Comparison of ENCODE assay signal across 1 cellular context in the genomic region with DNA sequence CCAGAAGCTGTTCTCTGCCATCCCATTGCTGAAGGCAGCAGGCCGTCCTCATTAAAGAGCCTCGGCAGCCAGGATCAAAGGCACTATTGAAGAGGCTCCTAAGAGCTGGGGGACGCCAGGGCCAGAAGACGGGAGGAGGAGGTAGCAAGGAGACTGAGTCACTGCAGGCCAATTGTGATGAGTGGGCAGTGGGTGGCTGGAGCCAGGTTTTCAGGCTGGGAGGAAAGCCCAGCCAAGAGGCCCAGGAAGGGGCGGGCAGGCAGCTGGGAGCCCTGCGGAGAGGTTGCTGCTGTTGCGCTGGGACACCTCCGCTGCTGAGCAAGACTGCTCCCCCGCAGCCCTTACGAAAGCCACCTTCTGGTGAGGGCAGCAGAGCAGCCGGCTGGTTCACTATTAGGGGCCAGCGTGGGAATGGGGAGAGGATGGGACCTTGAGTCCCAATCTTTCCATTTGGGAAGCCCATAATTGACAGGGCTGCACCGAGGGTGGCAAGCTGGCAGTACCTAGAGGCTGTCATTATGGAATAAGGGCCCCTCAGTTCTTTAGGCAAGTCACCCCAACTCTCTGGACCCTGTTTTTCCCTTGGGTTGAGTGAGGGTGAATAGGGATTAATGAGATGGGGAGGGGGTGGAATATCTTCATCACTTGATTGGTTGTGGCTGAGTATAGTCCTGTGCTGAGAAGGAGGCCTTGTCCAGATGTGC.
TF ChIP-seq lines count a peak whose summit lies in the region.

No MANE protein-coding gene starts in this region.

TF ChIP-seq in K562, 482 proteins besides CTCF, POLR2A, EP300 and RAD21 (continued from another document):
- TF ChIP-seq, protein P1, sequence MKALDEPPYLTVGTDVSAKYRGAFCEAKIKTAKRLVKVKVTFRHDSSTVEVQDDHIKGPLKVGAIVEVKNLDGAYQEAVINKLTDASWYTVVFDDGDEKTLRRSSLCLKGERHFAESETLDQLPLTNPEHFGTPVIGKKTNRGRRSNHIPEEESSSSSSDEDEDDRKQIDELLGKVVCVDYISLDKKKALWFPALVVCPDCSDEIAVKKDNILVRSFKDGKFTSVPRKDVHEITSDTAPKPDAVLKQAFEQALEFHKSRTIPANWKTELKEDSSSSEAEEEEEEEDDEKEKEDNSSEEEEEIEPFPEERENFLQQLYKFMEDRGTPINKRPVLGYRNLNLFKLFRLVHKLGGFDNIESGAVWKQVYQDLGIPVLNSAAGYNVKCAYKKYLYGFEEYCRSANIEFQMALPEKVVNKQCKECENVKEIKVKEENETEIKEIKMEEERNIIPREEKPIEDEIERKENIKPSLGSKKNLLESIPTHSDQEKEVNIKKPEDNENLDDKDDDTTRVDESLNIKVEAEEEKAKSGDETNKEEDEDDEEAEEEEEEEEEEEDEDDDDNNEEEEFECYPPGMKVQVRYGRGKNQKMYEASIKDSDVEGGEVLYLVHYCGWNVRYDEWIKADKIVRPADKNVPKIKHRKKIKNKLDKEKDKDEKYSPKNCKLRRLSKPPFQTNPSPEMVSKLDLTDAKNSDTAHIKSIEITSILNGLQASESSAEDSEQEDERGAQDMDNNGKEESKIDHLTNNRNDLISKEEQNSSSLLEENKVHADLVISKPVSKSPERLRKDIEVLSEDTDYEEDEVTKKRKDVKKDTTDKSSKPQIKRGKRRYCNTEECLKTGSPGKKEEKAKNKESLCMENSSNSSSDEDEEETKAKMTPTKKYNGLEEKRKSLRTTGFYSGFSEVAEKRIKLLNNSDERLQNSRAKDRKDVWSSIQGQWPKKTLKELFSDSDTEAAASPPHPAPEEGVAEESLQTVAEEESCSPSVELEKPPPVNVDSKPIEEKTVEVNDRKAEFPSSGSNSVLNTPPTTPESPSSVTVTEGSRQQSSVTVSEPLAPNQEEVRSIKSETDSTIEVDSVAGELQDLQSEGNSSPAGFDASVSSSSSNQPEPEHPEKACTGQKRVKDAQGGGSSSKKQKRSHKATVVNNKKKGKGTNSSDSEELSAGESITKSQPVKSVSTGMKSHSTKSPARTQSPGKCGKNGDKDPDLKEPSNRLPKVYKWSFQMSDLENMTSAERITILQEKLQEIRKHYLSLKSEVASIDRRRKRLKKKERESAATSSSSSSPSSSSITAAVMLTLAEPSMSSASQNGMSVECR (CRISPR knock-in tag; IDR thresholded peaks at IDR 0.05) = no peak
- TF ChIP-seq, protein P2, sequence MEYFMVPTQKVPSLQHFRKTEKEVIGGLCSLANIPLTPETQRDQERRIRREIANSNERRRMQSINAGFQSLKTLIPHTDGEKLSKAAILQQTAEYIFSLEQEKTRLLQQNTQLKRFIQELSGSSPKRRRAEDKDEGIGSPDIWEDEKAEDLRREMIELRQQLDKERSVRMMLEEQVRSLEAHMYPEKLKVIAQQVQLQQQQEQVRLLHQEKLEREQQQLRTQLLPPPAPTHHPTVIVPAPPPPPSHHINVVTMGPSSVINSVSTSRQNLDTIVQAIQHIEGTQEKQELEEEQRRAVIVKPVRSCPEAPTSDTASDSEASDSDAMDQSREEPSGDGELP (CRISPR knock-in tag; IDR thresholded peaks at IDR 0.05; ENCODE audit: borderline replicate concordance) = 0 out of 2 replicates have a peak, but pooled peaks have one; percentile 30
- TF ChIP-seq POLR2G (IDR thresholded peaks at IDR 0.05; ENCODE audit: low read depth, low read length) (0 out of 2 replicates have a peak, but pooled peaks have one; percentile 16), HNRNPLL (IDR thresholded peaks at IDR 0.05; ENCODE audit: low read depth, low read length, poor library complexity, severe bottlenecking) (peak; percentile 25), ATF1 (CRISPR knock-in tag; IDR thresholded peaks at IDR 0.05) (no peak), ATF1 (tag; IDR thresholded peaks at IDR 0.05) (no peak), ZBTB1 (CRISPR knock-in tag; IDR thresholded peaks at IDR 0.05; ENCODE audit: borderline replicate concordance, low read depth) (0 out of 2 replicates have a peak, but pooled peaks have one; percentile 49), SMAD2 (IDR thresholded peaks at IDR 0.05; ENCODE audit: low read depth, low read length) (no peak), ZNF766 (CRISPR knock-in tag; conservative IDR thresholded peaks at IDR 0.05) (peak; percentile 70; the same call in 1 of the 2 replicates), NRF1 (conservative IDR thresholded peaks at IDR 0.05 in 1 of 2, IDR thresholded peaks at IDR 0.05 in 1 of 2) (peak; percentile 33 to 50; a peak in 3 of 4 replicates), BRF1 (IDR thresholded peaks at IDR 0.05; ENCODE audit: borderline replicate concordance, extremely low read depth, insufficient read length) (no peak)
- TF ChIP-seq, protein P3, sequence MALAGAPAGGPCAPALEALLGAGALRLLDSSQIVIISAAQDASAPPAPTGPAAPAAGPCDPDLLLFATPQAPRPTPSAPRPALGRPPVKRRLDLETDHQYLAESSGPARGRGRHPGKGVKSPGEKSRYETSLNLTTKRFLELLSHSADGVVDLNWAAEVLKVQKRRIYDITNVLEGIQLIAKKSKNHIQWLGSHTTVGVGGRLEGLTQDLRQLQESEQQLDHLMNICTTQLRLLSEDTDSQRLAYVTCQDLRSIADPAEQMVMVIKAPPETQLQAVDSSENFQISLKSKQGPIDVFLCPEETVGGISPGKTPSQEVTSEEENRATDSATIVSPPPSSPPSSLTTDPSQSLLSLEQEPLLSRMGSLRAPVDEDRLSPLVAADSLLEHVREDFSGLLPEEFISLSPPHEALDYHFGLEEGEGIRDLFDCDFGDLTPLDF (CRISPR knock-in tag; IDR thresholded peaks at IDR 0.05) = no peak
- TF ChIP-seq, protein P4, sequence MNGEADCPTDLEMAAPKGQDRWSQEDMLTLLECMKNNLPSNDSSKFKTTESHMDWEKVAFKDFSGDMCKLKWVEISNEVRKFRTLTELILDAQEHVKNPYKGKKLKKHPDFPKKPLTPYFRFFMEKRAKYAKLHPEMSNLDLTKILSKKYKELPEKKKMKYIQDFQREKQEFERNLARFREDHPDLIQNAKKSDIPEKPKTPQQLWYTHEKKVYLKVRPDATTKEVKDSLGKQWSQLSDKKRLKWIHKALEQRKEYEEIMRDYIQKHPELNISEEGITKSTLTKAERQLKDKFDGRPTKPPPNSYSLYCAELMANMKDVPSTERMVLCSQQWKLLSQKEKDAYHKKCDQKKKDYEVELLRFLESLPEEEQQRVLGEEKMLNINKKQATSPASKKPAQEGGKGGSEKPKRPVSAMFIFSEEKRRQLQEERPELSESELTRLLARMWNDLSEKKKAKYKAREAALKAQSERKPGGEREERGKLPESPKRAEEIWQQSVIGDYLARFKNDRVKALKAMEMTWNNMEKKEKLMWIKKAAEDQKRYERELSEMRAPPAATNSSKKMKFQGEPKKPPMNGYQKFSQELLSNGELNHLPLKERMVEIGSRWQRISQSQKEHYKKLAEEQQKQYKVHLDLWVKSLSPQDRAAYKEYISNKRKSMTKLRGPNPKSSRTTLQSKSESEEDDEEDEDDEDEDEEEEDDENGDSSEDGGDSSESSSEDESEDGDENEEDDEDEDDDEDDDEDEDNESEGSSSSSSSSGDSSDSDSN (IDR thresholded peaks at IDR 0.05; ENCODE audit: borderline replicate concordance in 1 of 2, low read depth in 2 of 2, low read length in 2 of 2) = peak in 1 of 2 experiments; percentile 34; a peak in 1 of 4 replicates
- TF ChIP-seq, protein P5, sequence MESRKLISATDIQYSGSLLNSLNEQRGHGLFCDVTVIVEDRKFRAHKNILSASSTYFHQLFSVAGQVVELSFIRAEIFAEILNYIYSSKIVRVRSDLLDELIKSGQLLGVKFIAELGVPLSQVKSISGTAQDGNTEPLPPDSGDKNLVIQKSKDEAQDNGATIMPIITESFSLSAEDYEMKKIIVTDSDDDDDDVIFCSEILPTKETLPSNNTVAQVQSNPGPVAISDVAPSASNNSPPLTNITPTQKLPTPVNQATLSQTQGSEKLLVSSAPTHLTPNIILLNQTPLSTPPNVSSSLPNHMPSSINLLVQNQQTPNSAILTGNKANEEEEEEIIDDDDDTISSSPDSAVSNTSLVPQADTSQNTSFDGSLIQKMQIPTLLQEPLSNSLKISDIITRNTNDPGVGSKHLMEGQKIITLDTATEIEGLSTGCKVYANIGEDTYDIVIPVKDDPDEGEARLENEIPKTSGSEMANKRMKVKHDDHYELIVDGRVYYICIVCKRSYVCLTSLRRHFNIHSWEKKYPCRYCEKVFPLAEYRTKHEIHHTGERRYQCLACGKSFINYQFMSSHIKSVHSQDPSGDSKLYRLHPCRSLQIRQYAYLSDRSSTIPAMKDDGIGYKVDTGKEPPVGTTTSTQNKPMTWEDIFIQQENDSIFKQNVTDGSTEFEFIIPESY (CRISPR knock-in tag; IDR thresholded peaks at IDR 0.05) = peak; percentile 78
TF ChIP-seq in K562: peak in this region for 9.
